ENCODE assay signal across 13 cellular contexts in genomic region chr15:63805993-63806980, GRCh38. TPM values are rescaled to one million over a fixed set of nuclear protein-coding genes. Genes with fewer than 3 reads are reported as not detected.
DNase-seq lines count a peak whose midpoint lies in the region; FAIRE-seq and TF ChIP-seq lines count a peak whose summit lies in the region.
"Had no signal": no experiment of that assay in that cellular context is flagged by ENCODE, and none has a peak within 500 bp of the region (broad histone marks: within the 10 kb centered on the region; RNA-seq: fewer than 3 reads in every experiment).

No MANE protein-coding gene starts in this region.

- H3K4me3 Mint-ChIP-seq in activated CD4-positive, alpha-beta T cell treated with anti-CD3 and anti-CD28 coated beads, Interleukin-2, amount 10 ng/mL, durations not matched to agents 7 days and 5 days: peak overlapping the region; percentile 12
- H3K4me3 Mint-ChIP-seq: HFFc6 had no signal

- peaks cover 61% of the 10 kb centered on the region for H3K4me1 Mint-ChIP-seq in activated CD4-positive, alpha-beta T cell treated with anti-CD3 and anti-CD28 coated beads, Interleukin-2, amount 10 ng/mL, durations not matched to agents 7 days and 5 days

- H3K36me3 Mint-ChIP-seq in activated CD4-positive, alpha-beta T cell treated with anti-CD3 and anti-CD28 coated beads, Interleukin-2, amount 10 ng/mL, durations not matched to agents 7 days and 5 days (ENCODE audit: low read depth): peaks cover 34% of the 10 kb centered on the region

- H3K9me2 ChIP-seq in OCI-LY7 (ENCODE audit: insufficient read depth, low read length): no peaks in the 10 kb centered on the region

- peak overlapping the region; percentile 57 for H3K27ac Mint-ChIP-seq in activated CD4-positive, alpha-beta T cell treated with anti-CD3 and anti-CD28 coated beads, Interleukin-2, amount 10 ng/mL, durations not matched to agents 7 days and 5 days
- H3K27ac Mint-ChIP-seq: HFFc6 had no signal

- H4K20me1 ChIP-seq in OCI-LY7 (ENCODE audit: insufficient read depth, low read length): 0 out of 2 replicates have a peak, but pooled peaks cover 4% of the 10 kb centered on the region

- intact Hi-C loops in OCI-LY7 (cut with micrococcal nuclease; ENCODE audit: unreplicated experiment): no loop called here
- intact Hi-C loops in posterior vena cava (cut with DNase I): no loop called here

- H3K4me1 ChIP-seq in OCI-LY7 (ENCODE audit: insufficient read depth, low read length, poor library complexity, severe bottlenecking): peaks cover 9% of the 10 kb centered on the region

- no peak for FAIRE-seq in urothelium cell line (lab: Jason Lieb, UNC)

- BruUV-seq in OCI-LY7 (replicated peaks; lab: Mats Ljungman, UMichigan): no TSS peak

- H3K4me2 ChIP-seq in OCI-LY7 (ENCODE audit: low read length): no peak overlapping the region

- no peaks in the 10 kb centered on the region for H3K36me3 ChIP-seq in OCI-LY7 (ENCODE audit: insufficient read depth, low read length)
- H3K36me3 ChIP-seq: Peyer's patch, vagina had no signal

- no peak overlapping the region for H2AFZ ChIP-seq in OCI-LY7 (ENCODE audit: low read length)

- H3K9me3 ChIP-seq in OCI-LY7 (ENCODE audit: low read length): no peaks in the 10 kb centered on the region
- H3K9me3 ChIP-seq: Peyer's patch, vagina had no signal

- peaks cover 57% of the 10 kb centered on the region; the same call in 1 of the 2 replicates for H3K79me2 ChIP-seq in OCI-LY7 (ENCODE audit: insufficient read depth, low read depth, low read length)

- H3K4me3 ChIP-seq in OCI-LY7 (ENCODE audit: low read depth, low read length, poor library complexity, severe bottlenecking): no peak overlapping the region
- H3K4me3 ChIP-seq in choroid plexus epithelial cell (ENCODE audit: low read depth, low read length): no peak overlapping the region
- H3K4me3 ChIP-seq: Peyer's patch, vagina had no signal

- CTCF ChIA-PET in activated CD4-positive, alpha-beta T cell treated with anti-CD3 and anti-CD28 coated beads, Interleukin-2, amount 10 ng/mL, durations not matched to agents 7 days and 5 days (lab: Charles Lee): interaction anchor here (0.6 kb wide), 3 partner anchors 19 to 1272 kb away, joined by 3 to 4 read pairs (median 4); no protein-coding TSS in a partner anchor
- CTCF ChIA-PET in OCI-LY7 (lab: Charles Lee; ENCODE audit: unreplicated experiment): no interaction called here

- no peak for DNase-seq in activated CD4-positive, alpha-beta T cell treated with anti-CD3 and anti-CD28 coated beads, Interleukin-2, amount 10 ng/mL, durations not matched to agents 7 days and 5 days
- DNase-seq in activated CD4-positive, alpha-beta T cell treated with anti-CD3 and anti-CD28 coated beads for 1 hour: no peak
- peak; percentile 12 for DNase-seq in OCI-LY7 (ENCODE audit: low spot score)
- DNase-seq in choroid plexus epithelial cell (ENCODE audit: low read depth): peak; percentile 16
- DNase-seq in posterior vena cava (ENCODE audit: low spot score): peak; percentile 69
- DNase-seq in activated effector memory CD4-positive, alpha-beta T cell treated with Interleukin-2 at 50 U/mL for 16 hours: no peak
- DNase-seq in iPS-NIHi11 (ENCODE audit: low spot score): no peak
- no peak for DNase-seq in urothelium cell line (ENCODE audit: low spot score)
- DNase-seq: central memory CD4-positive, alpha-beta T cell; HFFc6; Peyer's patch; T-helper 9 cell had no signal

- peaks cover 9% of the 10 kb centered on the region for H3K9me3 Mint-ChIP-seq in activated CD4-positive, alpha-beta T cell treated with anti-CD3 and anti-CD28 coated beads, Interleukin-2, amount 10 ng/mL, durations not matched to agents 7 days and 5 days
- H3K9me3 Mint-ChIP-seq: HFFc6 had no signal

- TF ChIP-seq CTCF in OCI-LY7 (conservative IDR thresholded peaks at IDR 0.05; ENCODE audit: low read length) (no peak), choroid plexus epithelial cell (conservative IDR thresholded peaks at IDR 0.05; ENCODE audit: low read depth, low read length) (no peak)

- POLR2A ChIA-PET in activated CD4-positive, alpha-beta T cell treated with anti-CD3 and anti-CD28 coated beads, Interleukin-2, amount 10 ng/mL, durations not matched to agents 7 days and 5 days (lab: Charles Lee): no interaction called here
- POLR2A ChIA-PET in OCI-LY7 (lab: Charles Lee): interaction anchor here (0.6 kb wide), 2 partner anchors 12 to 1035 kb away, joined by 3 to 5 read pairs; no protein-coding TSS in a partner anchor

- H3K27me3 Mint-ChIP-seq in activated CD4-positive, alpha-beta T cell treated with anti-CD3 and anti-CD28 coated beads, Interleukin-2, amount 10 ng/mL, durations not matched to agents 7 days and 5 days: no peaks in the 10 kb centered on the region

- H3K27ac ChIP-seq in OCI-LY7 (ENCODE audit: low read depth, low read length, poor library complexity, severe bottlenecking): no peak overlapping the region
- H3K27ac ChIP-seq: vagina had no signal

RNA-seq across cellular contexts. Expression of gene HERC1, which starts 27.5 kb away (rescaled TPM):
- total RNA-seq in activated CD4-positive, alpha-beta T cell treated with anti-CD3 and anti-CD28 coated beads, Interleukin-2, amount 10 ng/mL, durations not matched to agents 7 days and 5 days: 100 to 1,000 TPM; 100 to 105 TPM
- total RNA-seq in OCI-LY7 (2014; rRNA removed; shearing (Covaris generic)): 53.2 and 55.9 TPM in 2 replicates
- 70.0 and 71.5 TPM in 2 replicates for total RNA-seq in OCI-LY7 (2022)
- total RNA-seq in posterior vena cava: 10 to 100 TPM; 81.3 to 82.3 TPM

Comparison
In these comparisons a context has a peak if more than half of its experiments do, and no peak if none do; other contexts are left out.
1. DNase-seq: peak in OCI-LY7 (single experiment), choroid plexus epithelial cell (single experiment) and posterior vena cava (single experiment); none in activated CD4-positive, alpha-beta T cell treated with anti-CD3 and anti-CD28 coated beads, Interleukin-2, amount 10 ng/mL, durations not matched to agents 7 days and 5 days (single experiment), activated CD4-positive, alpha-beta T cell treated with anti-CD3 and anti-CD28 coated beads for 1 hour (single experiment), activated effector memory CD4-positive, alpha-beta T cell treated with Interleukin-2 at 50 U/mL for 16 hours (single experiment), iPS-NIHi11 (single experiment) and urothelium cell line (single experiment).